ENCODE assay signal across 24 cellular contexts in the genomic region with DNA sequence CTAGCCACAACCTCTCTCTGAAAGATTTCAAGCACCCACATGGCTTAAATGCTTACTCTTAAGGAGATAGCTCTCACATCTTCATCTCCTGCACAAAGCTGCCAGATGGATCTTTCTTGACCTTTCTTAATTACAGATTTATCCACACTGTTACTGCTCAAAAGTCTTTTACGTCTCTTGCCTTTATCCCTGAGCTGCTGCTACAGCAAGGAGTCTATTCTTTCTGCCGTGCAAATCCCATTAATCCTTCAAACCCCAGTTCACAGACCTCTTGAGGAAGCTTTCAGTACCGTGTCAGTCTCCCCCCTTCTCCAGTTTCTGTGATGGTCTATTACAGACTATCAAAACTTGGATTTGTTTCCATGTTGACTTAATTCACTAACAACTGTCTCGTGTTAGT. TPM values are rescaled to one million over a fixed set of nuclear protein-coding genes. Genes with fewer than 3 reads are reported as not detected.
DNase-seq lines count a peak whose midpoint lies in the region; TF ChIP-seq lines count a peak whose summit lies in the region.
"Had no signal": no experiment of that assay in that cellular context is flagged by ENCODE, and none has a peak within 500 bp of the region (broad histone marks: within the 10 kb centered on the region; RNA-seq: fewer than 3 reads in every experiment).

No MANE protein-coding gene starts in this region.

- no peak overlapping the region for H3K4me3 ChIP-seq in HAP-1
- no peak overlapping the region for H3K4me3 ChIP-seq in trophoblast cell (ENCODE audit: low read depth, low read length)
- H3K4me3 ChIP-seq in OCI-LY7 (ENCODE audit: low read depth, low read length, poor library complexity, severe bottlenecking), result no peak overlapping the region
- H3K4me3 ChIP-seq: BLaER1, left lung, skin epidermis, tibial nerve had no signal

- in situ Hi-C loops in HAP-1 (cut with MboI; ENCODE audit: low sequenced_read_pairs), result no loop called here

- H2BK120ac ChIP-seq in trophoblast cell (ENCODE audit: insufficient read depth, low read length, poor library complexity), result no peak overlapping the region

- H3K36me3 ChIP-seq in HAP-1 (replicated peaks), result peaks cover 15% of the 10 kb centered on the region
- H3K36me3 ChIP-seq in trophoblast cell (ENCODE audit: control insufficient read depth in 1 of 2, insufficient read depth in 2 of 2, low read length in 2 of 2), result peaks cover 9 to 11% of the 10 kb centered on the region in 2 experiments
- H3K36me3 ChIP-seq in OCI-LY7 (ENCODE audit: insufficient read depth, low read length), result peaks cover 30% of the 10 kb centered on the region

- CTCF ChIA-PET in OCI-LY7 (lab: Charles Lee; ENCODE audit: unreplicated experiment), result interaction anchor here (0.8 kb wide), 1 partner anchor 10 kb away, joined by 4 read pairs; no protein-coding TSS in a partner anchor

- no peak overlapping the region for H2AFZ ChIP-seq in trophoblast cell (ENCODE audit: insufficient read depth, low read length, poor library complexity)
- no peak overlapping the region for H2AFZ ChIP-seq in OCI-LY7 (ENCODE audit: low read length)

- H3K18ac ChIP-seq in trophoblast cell (ENCODE audit: low read length), result no peak overlapping the region

- no peaks in the 10 kb centered on the region for H3K27me3 ChIP-seq in HAP-1 (ENCODE audit: low read depth)
- no peaks in the 10 kb centered on the region for H3K27me3 ChIP-seq in trophoblast cell (ENCODE audit: insufficient read depth, low read length)
- H3K27me3 ChIP-seq: BLaER1, left lung, tibial nerve had no signal

- H3K9me3 ChIP-seq in HAP-1, result no peaks in the 10 kb centered on the region
- no peaks in the 10 kb centered on the region for H3K9me3 ChIP-seq in trophoblast cell (ENCODE audit: insufficient read depth, low read depth, low read length)
- H3K9me3 ChIP-seq in OCI-LY7 (ENCODE audit: low read length), result no peaks in the 10 kb centered on the region
- H3K9me3 ChIP-seq: BLaER1, tibial nerve had no signal

- no peaks in the 10 kb centered on the region for H3K9me2 ChIP-seq in OCI-LY7 (ENCODE audit: insufficient read depth, low read length)

- H3K79me2 ChIP-seq in trophoblast cell (ENCODE audit: control insufficient read depth, insufficient read depth, low read length, poor library complexity), result peaks cover 1% of the 10 kb centered on the region
- peaks cover 34% of the 10 kb centered on the region; the same call in 1 of the 2 replicates for H3K79me2 ChIP-seq in OCI-LY7 (ENCODE audit: insufficient read depth, low read depth, low read length)

- H4K20me1 ChIP-seq in OCI-LY7 (ENCODE audit: insufficient read depth, low read length), result peaks cover 13% of the 10 kb centered on the region; the same call in 1 of the 2 replicates

- TF ChIP-seq CTCF in OCI-LY7 (conservative IDR thresholded peaks at IDR 0.05; ENCODE audit: low read length), result no peak

- no peak overlapping the region for H4K8ac ChIP-seq in trophoblast cell (ENCODE audit: low read depth, low read length)

- POLR2A ChIA-PET in OCI-LY7 (lab: Charles Lee), result interaction anchor here (0.6 to 2.0 kb wide), 4 partner anchors 10 to 367 kb away, joined by 3 to 7 read pairs (median 4); no protein-coding TSS in a partner anchor

- DNase-seq in HAP-1 (ENCODE audit: low spot score in 2 of 2) (peak; percentile 26 to 60), NCI-H2227 treated with DMSO at 0.1 percent for 48 hours (lab: John Stamatoyannopoulos, UW) (peak; percentile 66), ecto neural progenitor cell (ENCODE audit: low spot score) (peak; percentile 55), retina (peak; percentile 7), trophoblast cell (no peak), OCI-LY7 (ENCODE audit: low spot score) (no peak), medulla oblongata (ENCODE audit: extremely low spot score) (no peak), COLO829 (ENCODE audit: low spot score) (no peak)
- DNase-seq: activated CD4-positive, alpha-beta T cell treated with anti-CD3 and anti-CD28 coated beads for 48 hours; activated gamma-delta T cell; activated naive CD8-positive, alpha-beta T cell treated with anti-CD3 and anti-CD28 coated beads, Interleukin-2, amount 10 ng/mL, durations not matched to agents 7 days and 5 days; activated T-cell treated with anti-CD3 and anti-CD28 coated beads, Interleukin-2, amount 50 U/mL, for 24 hours; caudate nucleus; hypothalamus; Kasumi-1; left lung; NCI-H1436; NCI-H774; occipital lobe; OCI-M1; T-helper 2 cell had no signal

- no peak overlapping the region for H3K4ac ChIP-seq in trophoblast cell (ENCODE audit: low read depth, low read length)

- H2BK5ac ChIP-seq in trophoblast cell (ENCODE audit: low read depth, low read length, poor library complexity), result no peak overlapping the region

- H3K4me2 ChIP-seq in trophoblast cell (ENCODE audit: low read length), result no peak overlapping the region
- H3K4me2 ChIP-seq in OCI-LY7 (ENCODE audit: low read length), result no peak overlapping the region
- H3K4me2 ChIP-seq: BLaER1 had no signal

- H3K4me1 ChIP-seq in HAP-1, result peaks cover 37% of the 10 kb centered on the region
- H3K4me1 ChIP-seq in trophoblast cell (ENCODE audit: control insufficient read depth in 1 of 2, insufficient read depth in 2 of 2, low read length in 2 of 2), result peaks cover 0 to 1% of the 10 kb centered on the region in 2 experiments
- H3K4me1 ChIP-seq in OCI-LY7 (ENCODE audit: insufficient read depth, low read length, poor library complexity, severe bottlenecking), result no peaks in the 10 kb centered on the region

- H3K27ac ChIP-seq in trophoblast cell (ENCODE audit: low read depth, low read length) (no peak overlapping the region), OCI-LY7 (ENCODE audit: low read depth, low read length, poor library complexity, severe bottlenecking) (no peak overlapping the region)
- H3K27ac ChIP-seq: BLaER1, left lung, tibial nerve had no signal

- no TSS peak for BruUV-seq in OCI-LY7 (replicated peaks; lab: Mats Ljungman, UMichigan)

- intact Hi-C loops in OCI-LY7 (cut with micrococcal nuclease; ENCODE audit: unreplicated experiment), result no loop called here

- H3K79me1 ChIP-seq in trophoblast cell (ENCODE audit: low read length), result no peaks in the 10 kb centered on the region

- no peak overlapping the region for H4K12ac ChIP-seq in trophoblast cell (ENCODE audit: low read depth, low read length)

- H3K23ac ChIP-seq in trophoblast cell (ENCODE audit: low read length), result no peak overlapping the region

- no peak overlapping the region for H3K9ac ChIP-seq in trophoblast cell (ENCODE audit: low read length)
- H3K9ac ChIP-seq: BLaER1 had no signal

- WGBS in trophoblast cell (ENCODE audit: extremely low coverage, insufficient coverage, insufficient read length), result no CpG with 5 or more reads among the region's 4 CpGs

- no peak overlapping the region for H2AK5ac ChIP-seq in trophoblast cell (ENCODE audit: low read length)

- H2BK12ac ChIP-seq in trophoblast cell (ENCODE audit: low read length), result no peak overlapping the region

- no peak overlapping the region for H4K91ac ChIP-seq in trophoblast cell (ENCODE audit: low read depth, low read length)

- no peak overlapping the region for H3K14ac ChIP-seq in trophoblast cell (ENCODE audit: low read length)

RNA-seq across cellular contexts. Expression of a gene that starts 54.6 kb away (rescaled TPM):
- 38.1 and 39.6 TPM in 2 replicates for polyA plus RNA-seq in trophoblast cell (2013)
- 9.7 and 9.8 TPM in 2 replicates for total RNA-seq in OCI-LY7 (2014; rRNA removed; shearing (Covaris generic))
- total RNA-seq in OCI-LY7 (2022), result 14.8 and 18.8 TPM in 2 replicates

Comparison
In these comparisons a context has a peak if more than half of its experiments do, and no peak if none do; other contexts are left out.
1. DNase-seq: peak in HAP-1 (2 of 2), NCI-H2227 treated with DMSO at 0.1 percent for 48 hours (single experiment), ecto neural progenitor cell (single experiment) and retina (single experiment); none in trophoblast cell (0 of 2), OCI-LY7 (single experiment), medulla oblongata (single experiment) and COLO829 (single experiment).